In genomic region chr11:64916848-64917662, GRCh38 we compare ENCODE assay signal across 8 cellular contexts. TPM values are rescaled to one million over a fixed set of nuclear protein-coding genes. Genes with fewer than 3 reads are reported as not detected.
DNase-seq lines count a peak whose midpoint lies in the region; ATAC-seq and TF ChIP-seq lines count a peak whose summit lies in the region.

Gene ATG2A (minus strand): TSS chr11:64917209. CDS start chr11:64917135, 74 bp downstream.

- H3K36me3 Mint-ChIP-seq in activated naive CD8-positive, alpha-beta T cell treated with anti-CD3 and anti-CD28 coated beads, Interleukin-2, amount 10 ng/mL, durations not matched to agents 7 days and 5 days = peaks cover 2% of the 10 kb centered on the region
- H3K36me3 Mint-ChIP-seq in osteocyte (ENCODE audit: unreplicated experiment) = peaks cover 4% of the 10 kb centered on the region

- POLR2A ChIA-PET in activated naive CD8-positive, alpha-beta T cell treated with anti-CD3 and anti-CD28 coated beads, Interleukin-2, amount 10 ng/mL, durations not matched to agents 7 days and 5 days (lab: Charles Lee) = interaction anchor here (1.0 kb wide), 1 partner anchor 38 kb away, joined by 4 read pairs; the partner anchor contains the start of gene EHD1

- peak within 1 kb of the TSS; percentile 77 for H3K4me2 ChIP-seq in SU-DHL-6 (ENCODE audit: low read depth, low read length, poor library complexity, severe bottlenecking)

- no peaks in the 10 kb centered on the region for H4K20me1 ChIP-seq in SU-DHL-6 (ENCODE audit: low read depth, low read length)

- peaks cover 6% of the 10 kb centered on the region for H3F3A ChIP-seq in SU-DHL-6 (ENCODE audit: insufficient read depth)

- H3K9ac ChIP-seq in SU-DHL-6 (ENCODE audit: low read length) = peak within 1 kb of the TSS; percentile 85

- H3K27ac ChIP-seq in SU-DHL-6 (ENCODE audit: low read depth, low read length) (peak within 1 kb of the TSS; percentile 30), thymus (ENCODE audit: low read depth) (peak within 1 kb of the TSS; percentile 86)

- H3K9me2 ChIP-seq in SU-DHL-6 (replicated peaks; ENCODE audit: insufficient read depth, low read length) = no peaks in the 10 kb centered on the region

- H3K9me3 Mint-ChIP-seq in activated naive CD8-positive, alpha-beta T cell treated with anti-CD3 and anti-CD28 coated beads, Interleukin-2, amount 10 ng/mL, durations not matched to agents 7 days and 5 days = no peaks in the 10 kb centered on the region
- H3K9me3 Mint-ChIP-seq in osteocyte (ENCODE audit: unreplicated experiment) = no peaks in the 10 kb centered on the region

- H3K36me3 ChIP-seq in SU-DHL-6 (ENCODE audit: low read length) (no peaks in the 10 kb centered on the region), thymus (ENCODE audit: control insufficient read depth, insufficient read depth) (peaks cover 23% of the 10 kb centered on the region)

- H3K27me3 ChIP-seq in SU-DHL-6 (ENCODE audit: low read length) (no peaks in the 10 kb centered on the region), thymus (ENCODE audit: control insufficient read depth, insufficient read depth) (no peaks in the 10 kb centered on the region)

- peak; percentile 52 for TF ChIP-seq POLR2A in GM10847 (IDR thresholded peaks at IDR 0.05; ENCODE audit: extremely low read depth, insufficient read length)

- H3K4me1 ChIP-seq in thymus (ENCODE audit: control insufficient read depth, insufficient read depth, low read length) = peaks cover 17% of the 10 kb centered on the region

- peak; percentile 95 for ATAC-seq in HG02678 (IDR thresholded peaks at IDR 0.05; ENCODE audit: unreplicated experiment)
- ATAC-seq in activated naive CD8-positive, alpha-beta T cell treated with anti-CD3 and anti-CD28 coated beads, Interleukin-2, amount 10 ng/mL, durations not matched to agents 7 days and 5 days (ENCODE audit: low read depth) = peak; percentile 99

- peak within 1 kb of the TSS; percentile 93 for H3K4me3 Mint-ChIP-seq in activated naive CD8-positive, alpha-beta T cell treated with anti-CD3 and anti-CD28 coated beads, Interleukin-2, amount 10 ng/mL, durations not matched to agents 7 days and 5 days
- peak within 1 kb of the TSS; percentile 83 for H3K4me3 Mint-ChIP-seq in osteocyte (ENCODE audit: unreplicated experiment)

- intact Hi-C loops in head of caudate nucleus (cut with DNase I) = loop anchor here (2.0 kb wide), 1 partner anchor 110 kb away; the partner anchor contains the start of gene SNX15

- under 1% methylated on average over 55 of the region's 55 CpGs for WGBS in thymus

- peak within 1 kb of the TSS; percentile 38 for H2AFZ ChIP-seq in SU-DHL-6 (ENCODE audit: low read depth, low read length, severe bottlenecking)

- no peaks in the 10 kb centered on the region for H3K9me3 ChIP-seq in SU-DHL-6 (ENCODE audit: insufficient read depth, low read length)
- H3K9me3 ChIP-seq in thymus (ENCODE audit: control insufficient read depth) = no peaks in the 10 kb centered on the region

- peak within 1 kb of the TSS; percentile 75 for H3K4me3 ChIP-seq in SU-DHL-6 (ENCODE audit: insufficient read depth, low read length, poor library complexity, severe bottlenecking)
- peak within 1 kb of the TSS; percentile 78 for H3K4me3 ChIP-seq in thymus (ENCODE audit: low read length)

- DNase-seq in NCI-H128 (lab: John Stamatoyannopoulos, UW; ENCODE audit: unreplicated experiment) (peak; percentile 98), head of caudate nucleus (peak; percentile 95 to 100 (median 99)), osteocyte (ENCODE audit: extremely low spot score, unreplicated experiment) (peak; percentile 99)
- peak; percentile 99 for DNase-seq in activated naive CD8-positive, alpha-beta T cell treated with anti-CD3 and anti-CD28 coated beads, Interleukin-2, amount 10 ng/mL, durations not matched to agents 7 days and 5 days

- TF ChIP-seq CTCF in SU-DHL-6 (IDR thresholded peaks at IDR 0.05; ENCODE audit: insufficient read depth, low read length, poor library complexity, severe bottlenecking) (no peak), osteocyte (IDR thresholded peaks at IDR 0.05) (no peak)

- peaks cover 21% of the 10 kb centered on the region for H3K4me1 Mint-ChIP-seq in activated naive CD8-positive, alpha-beta T cell treated with anti-CD3 and anti-CD28 coated beads, Interleukin-2, amount 10 ng/mL, durations not matched to agents 7 days and 5 days
- peaks cover 24% of the 10 kb centered on the region for H3K4me1 Mint-ChIP-seq in osteocyte (ENCODE audit: unreplicated experiment)

- peak within 1 kb of the TSS; percentile 95 for H3K27ac Mint-ChIP-seq in activated naive CD8-positive, alpha-beta T cell treated with anti-CD3 and anti-CD28 coated beads, Interleukin-2, amount 10 ng/mL, durations not matched to agents 7 days and 5 days
- H3K27ac Mint-ChIP-seq in osteocyte (ENCODE audit: unreplicated experiment) = peak within 1 kb of the TSS; percentile 92

- peaks cover 10% of the 10 kb centered on the region; the same call in 1 of the 2 replicates for H3K79me2 ChIP-seq in SU-DHL-6 (ENCODE audit: insufficient read depth, low read length)

- H3K27me3 Mint-ChIP-seq in activated naive CD8-positive, alpha-beta T cell treated with anti-CD3 and anti-CD28 coated beads, Interleukin-2, amount 10 ng/mL, durations not matched to agents 7 days and 5 days = no peaks in the 10 kb centered on the region
- H3K27me3 Mint-ChIP-seq in osteocyte (ENCODE audit: unreplicated experiment) = no peaks in the 10 kb centered on the region

RNA-seq across cellular contexts. Expression of gene ATG2A, which starts in this region (rescaled TPM):
- 10 to 100 TPM; 34.5 to 39.7 TPM for total RNA-seq in activated naive CD8-positive, alpha-beta T cell treated with anti-CD3 and anti-CD28 coated beads, Interleukin-2, amount 10 ng/mL, durations not matched to agents 7 days and 5 days
- 23.6 and 28.7 TPM in 2 replicates for total RNA-seq in osteocyte
- polyA plus RNA-seq in thymus = 35.2 TPM

Comparison
In these comparisons a context has a peak if more than half of its experiments do, and no peak if none do; other contexts are left out.
1. Peak in every context shown above with its lines: DNase-seq, ATAC-seq, H3K4me3 ChIP-seq and H3K27ac ChIP-seq.